In the genomic region with DNA sequence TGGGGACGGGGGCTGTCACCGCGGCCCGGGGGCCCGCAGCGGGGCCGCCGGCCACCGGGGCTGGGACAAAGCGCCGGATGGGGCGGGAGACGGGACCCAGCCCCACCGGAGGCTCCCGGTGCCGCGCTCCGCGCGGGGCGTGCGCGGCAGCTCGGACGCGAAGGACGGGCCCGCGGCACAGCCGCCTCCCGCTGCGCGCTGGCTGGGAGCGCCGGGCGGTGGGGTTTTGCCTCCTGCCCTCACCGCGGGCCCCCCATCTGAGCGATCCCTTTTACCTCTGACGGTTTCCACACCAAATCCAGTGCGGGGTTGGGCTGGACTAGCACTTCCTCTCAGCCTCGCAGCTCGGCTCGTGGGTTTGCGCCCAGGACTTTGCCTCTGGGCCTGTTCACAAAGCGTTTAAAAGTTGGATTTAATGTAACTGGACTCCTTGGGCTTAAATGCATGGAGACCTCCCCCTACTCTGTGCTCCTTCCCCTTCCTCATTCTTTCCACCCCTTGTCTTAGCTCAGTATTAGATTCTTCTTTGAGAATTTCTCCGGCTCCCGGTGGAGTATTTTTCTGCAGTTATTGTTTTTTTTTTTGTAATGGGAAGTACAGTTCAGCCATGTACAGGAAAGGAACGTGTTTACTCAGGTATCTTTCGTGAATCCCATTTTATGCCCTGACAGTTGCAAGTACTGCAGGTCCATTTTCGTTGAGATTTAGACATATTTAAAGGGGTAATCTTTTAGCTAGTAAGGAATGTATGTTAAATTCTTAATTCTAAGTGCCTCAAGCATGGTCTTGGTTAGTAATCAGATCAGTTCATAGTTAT, we compare ENCODE assay signal across 1 cellular context.
TF ChIP-seq lines count a peak whose summit lies in the region.

No MANE protein-coding gene starts in this region.

TF ChIP-seq in HepG2, 621 proteins besides CTCF, POLR2A, EP300 and RAD21 (continued from another document):
- TF ChIP-seq, protein P1, sequence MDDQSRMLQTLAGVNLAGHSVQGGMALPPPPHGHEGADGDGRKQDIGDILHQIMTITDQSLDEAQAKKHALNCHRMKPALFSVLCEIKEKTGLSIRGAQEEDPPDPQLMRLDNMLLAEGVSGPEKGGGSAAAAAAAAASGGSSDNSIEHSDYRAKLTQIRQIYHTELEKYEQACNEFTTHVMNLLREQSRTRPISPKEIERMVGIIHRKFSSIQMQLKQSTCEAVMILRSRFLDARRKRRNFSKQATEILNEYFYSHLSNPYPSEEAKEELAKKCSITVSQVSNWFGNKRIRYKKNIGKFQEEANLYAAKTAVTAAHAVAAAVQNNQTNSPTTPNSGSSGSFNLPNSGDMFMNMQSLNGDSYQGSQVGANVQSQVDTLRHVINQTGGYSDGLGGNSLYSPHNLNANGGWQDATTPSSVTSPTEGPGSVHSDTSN (CRISPR knock-in tag; IDR thresholded peaks at IDR 0.05; ENCODE audit: borderline replicate concordance), result no peak
- TF ChIP-seq ZNF780A (CRISPR knock-in tag; IDR thresholded peaks at IDR 0.05) (no peak), RFX1 (IDR thresholded peaks at IDR 0.05) (no peak), GABPA (IDR thresholded peaks at IDR 0.05; ENCODE audit: low read depth, low read length) (no peak), GABPA (CRISPR knock-in tag; IDR thresholded peaks at IDR 0.05; ENCODE audit: low read depth) (no peak), NCOR1 (IDR thresholded peaks at IDR 0.05; ENCODE audit: borderline replicate concordance, low read length) (no peak), SIX1 (CRISPR knock-in tag; IDR thresholded peaks at IDR 0.05; ENCODE audit: borderline replicate concordance) (no peak), KLF6 (CRISPR knock-in tag; IDR thresholded peaks at IDR 0.05) (no peak), RORA (CRISPR knock-in tag; IDR thresholded peaks at IDR 0.05) (no peak), ZNF709 (CRISPR knock-in tag; IDR thresholded peaks at IDR 0.05) (no peak), ZNF75D (CRISPR knock-in tag; IDR thresholded peaks at IDR 0.05; ENCODE audit: borderline replicate concordance) (no peak), TCF7L2 (IDR thresholded peaks at IDR 0.05; ENCODE audit: low read depth, low read length) (no peak), HOXA7 (CRISPR knock-in tag; IDR thresholded peaks at IDR 0.05) (no peak), JDP2 (CRISPR knock-in tag; IDR thresholded peaks at IDR 0.05; ENCODE audit: borderline replicate concordance) (no peak), ZNF282 (IDR thresholded peaks at IDR 0.05; ENCODE audit: partially characterized antibody) (no peak), GATA4 (IDR thresholded peaks at IDR 0.05; ENCODE audit: borderline replicate concordance, low read depth) (no peak)
- TF ChIP-seq, protein P2, sequence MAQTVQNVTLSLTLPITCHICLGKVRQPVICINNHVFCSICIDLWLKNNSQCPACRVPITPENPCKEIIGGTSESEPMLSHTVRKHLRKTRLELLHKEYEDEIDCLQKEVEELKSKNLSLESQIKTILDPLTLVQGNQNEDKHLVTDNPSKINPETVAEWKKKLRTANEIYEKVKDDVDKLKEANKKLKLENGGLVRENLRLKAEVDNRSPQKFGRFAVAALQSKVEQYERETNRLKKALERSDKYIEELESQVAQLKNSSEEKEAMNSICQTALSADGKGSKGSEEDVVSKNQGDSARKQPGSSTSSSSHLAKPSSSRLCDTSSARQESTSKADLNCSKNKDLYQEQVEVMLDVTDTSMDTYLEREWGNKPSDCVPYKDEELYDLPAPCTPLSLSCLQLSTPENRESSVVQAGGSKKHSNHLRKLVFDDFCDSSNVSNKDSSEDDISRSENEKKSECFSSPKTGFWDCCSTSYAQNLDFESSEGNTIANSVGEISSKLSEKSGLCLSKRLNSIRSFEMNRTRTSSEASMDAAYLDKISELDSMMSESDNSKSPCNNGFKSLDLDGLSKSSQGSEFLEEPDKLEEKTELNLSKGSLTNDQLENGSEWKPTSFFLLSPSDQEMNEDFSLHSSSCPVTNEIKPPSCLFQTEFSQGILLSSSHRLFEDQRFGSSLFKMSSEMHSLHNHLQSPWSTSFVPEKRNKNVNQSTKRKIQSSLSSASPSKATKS (CRISPR knock-in tag; IDR thresholded peaks at IDR 0.05), result no peak
- TF ChIP-seq, protein P3, sequence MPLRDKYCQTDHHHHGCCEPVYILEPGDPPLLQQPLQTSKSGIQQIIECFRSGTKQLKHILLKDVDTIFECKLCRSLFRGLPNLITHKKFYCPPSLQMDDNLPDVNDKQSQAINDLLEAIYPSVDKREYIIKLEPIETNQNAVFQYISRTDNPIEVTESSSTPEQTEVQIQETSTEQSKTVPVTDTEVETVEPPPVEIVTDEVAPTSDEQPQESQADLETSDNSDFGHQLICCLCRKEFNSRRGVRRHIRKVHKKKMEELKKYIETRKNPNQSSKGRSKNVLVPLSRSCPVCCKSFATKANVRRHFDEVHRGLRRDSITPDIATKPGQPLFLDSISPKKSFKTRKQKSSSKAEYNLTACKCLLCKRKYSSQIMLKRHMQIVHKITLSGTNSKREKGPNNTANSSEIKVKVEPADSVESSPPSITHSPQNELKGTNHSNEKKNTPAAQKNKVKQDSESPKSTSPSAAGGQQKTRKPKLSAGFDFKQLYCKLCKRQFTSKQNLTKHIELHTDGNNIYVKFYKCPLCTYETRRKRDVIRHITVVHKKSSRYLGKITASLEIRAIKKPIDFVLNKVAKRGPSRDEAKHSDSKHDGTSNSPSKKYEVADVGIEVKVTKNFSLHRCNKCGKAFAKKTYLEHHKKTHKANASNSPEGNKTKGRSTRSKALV (CRISPR knock-in tag; IDR thresholded peaks at IDR 0.05), result peak; percentile 7; the same call in 1 of the 2 replicates
- TF ChIP-seq, protein P4, sequence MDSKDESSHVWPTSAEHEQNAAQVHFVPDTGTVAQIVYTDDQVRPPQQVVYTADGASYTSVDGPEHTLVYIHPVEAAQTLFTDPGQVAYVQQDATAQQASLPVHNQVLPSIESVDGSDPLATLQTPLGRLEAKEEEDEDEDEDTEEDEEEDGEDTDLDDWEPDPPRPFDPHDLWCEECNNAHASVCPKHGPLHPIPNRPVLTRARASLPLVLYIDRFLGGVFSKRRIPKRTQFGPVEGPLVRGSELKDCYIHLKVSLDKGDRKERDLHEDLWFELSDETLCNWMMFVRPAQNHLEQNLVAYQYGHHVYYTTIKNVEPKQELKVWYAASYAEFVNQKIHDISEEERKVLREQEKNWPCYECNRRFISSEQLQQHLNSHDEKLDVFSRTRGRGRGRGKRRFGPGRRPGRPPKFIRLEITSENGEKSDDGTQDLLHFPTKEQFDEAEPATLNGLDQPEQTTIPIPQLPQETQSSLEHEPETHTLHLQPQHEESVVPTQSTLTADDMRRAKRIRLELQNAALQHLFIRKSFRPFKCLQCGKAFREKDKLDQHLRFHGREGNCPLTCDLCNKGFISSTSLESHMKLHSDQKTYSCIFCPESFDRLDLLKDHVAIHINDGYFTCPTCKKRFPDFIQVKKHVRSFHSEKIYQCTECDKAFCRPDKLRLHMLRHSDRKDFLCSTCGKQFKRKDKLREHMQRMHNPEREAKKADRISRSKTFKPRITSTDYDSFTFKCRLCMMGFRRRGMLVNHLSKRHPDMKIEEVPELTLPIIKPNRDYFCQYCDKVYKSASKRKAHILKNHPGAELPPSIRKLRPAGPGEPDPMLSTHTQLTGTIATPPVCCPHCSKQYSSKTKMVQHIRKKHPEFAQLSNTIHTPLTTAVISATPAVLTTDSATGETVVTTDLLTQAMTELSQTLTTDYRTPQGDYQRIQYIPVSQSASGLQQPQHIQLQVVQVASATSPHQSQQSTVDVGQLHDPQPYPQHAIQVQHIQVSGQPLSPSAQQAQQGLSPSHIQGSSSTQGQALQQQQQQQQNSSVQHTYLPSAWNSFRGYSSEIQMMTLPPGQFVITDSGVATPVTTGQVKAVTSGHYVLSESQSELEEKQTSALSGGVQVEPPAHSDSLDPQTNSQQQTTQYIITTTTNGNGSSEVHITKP (CRISPR knock-in tag; IDR thresholded peaks at IDR 0.05; ENCODE audit: low read depth), result no peak
